In the genomic region with DNA sequence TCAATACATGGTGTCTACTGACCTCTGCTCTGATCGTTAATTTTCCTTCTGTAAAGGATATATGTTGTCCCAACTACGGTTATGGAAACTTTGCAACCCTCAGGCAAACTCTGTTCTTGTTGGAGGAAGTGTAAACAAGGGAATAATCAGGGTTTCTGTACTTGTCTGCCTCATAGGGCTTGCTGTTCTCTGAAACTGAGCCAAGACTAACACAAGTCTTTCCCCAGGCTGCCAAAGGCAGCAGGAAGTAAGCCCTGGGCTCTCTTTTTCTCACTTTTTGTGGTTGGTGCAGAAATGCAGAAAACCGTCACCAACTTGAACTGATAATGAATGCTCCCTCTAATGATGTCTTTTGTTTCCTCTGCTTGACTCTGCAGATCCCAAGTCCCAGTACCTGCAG, we compare ENCODE assay signal across 12 cellular contexts. TPM values are rescaled to one million over a fixed set of nuclear protein-coding genes. Genes with fewer than 3 reads are reported as not detected.
DNase-seq lines count a peak whose midpoint lies in the region; ATAC-seq and TF ChIP-seq lines count a peak whose summit lies in the region.
"Had no signal": no experiment of that assay in that cellular context is flagged by ENCODE, and none has a peak within 500 bp of the region (broad histone marks: within the 10 kb centered on the region; RNA-seq: fewer than 3 reads in every experiment).

No MANE protein-coding gene starts in this region.

- H3K27me3 ChIP-seq in RWPE2 (ENCODE audit: insufficient read depth, poor library complexity, severe bottlenecking): no peaks in the 10 kb centered on the region

- H3K4me3 ChIP-seq in RWPE2 (ENCODE audit: severe bottlenecking) (no peak overlapping the region), fibroblast of the aortic adventitia (ENCODE audit: low read depth, low read length) (no peak overlapping the region)

- H3K36me3 ChIP-seq in RWPE2 (ENCODE audit: low read depth): no peaks in the 10 kb centered on the region

- H3K9me3 ChIP-seq in RWPE2 (ENCODE audit: severe bottlenecking): no peaks in the 10 kb centered on the region

- no peak for TF ChIP-seq CTCF in RWPE2 (IDR thresholded peaks at IDR 0.05; ENCODE audit: poor library complexity, severe bottlenecking)
- no peak for TF ChIP-seq CTCF in fibroblast of the aortic adventitia (IDR thresholded peaks at IDR 0.05; ENCODE audit: insufficient read depth, low read length)

- DNase-seq in DMS79 (lab: John Stamatoyannopoulos, UW) (peak; percentile 68), RWPE2 (ENCODE audit: low spot score) (no peak), fibroblast of the aortic adventitia (ENCODE audit: low read depth) (peak; percentile 65), pons (ENCODE audit: low spot score) (peak; percentile 14), anterior cingulate cortex (lab: John Stamatoyannopoulos, UW) (no peak), inferior parietal cortex (ENCODE audit: extremely low spot score) (no peak)
- DNase-seq: CD4-positive, CD25-positive, alpha-beta regulatory T cell; NCI-H526 treated with DMSO at 0.1 percent for 48 hours; T-helper 17 cell had no signal

- ATAC-seq in RWPE2 (ENCODE audit: low read depth): peak; percentile 92
- no peak for ATAC-seq in GM18858 (IDR thresholded peaks at IDR 0.05; ENCODE audit: unreplicated experiment)
- no peak for ATAC-seq in HG02571 (IDR thresholded peaks at IDR 0.05; ENCODE audit: unreplicated experiment)
- ATAC-seq: T-helper 17 cell had no signal

- peaks cover 24% of the 10 kb centered on the region for H3K4me1 ChIP-seq in RWPE2 (ENCODE audit: insufficient read depth, poor library complexity, severe bottlenecking)
- H3K4me1 ChIP-seq: parathyroid adenoma had no signal

- H3K27ac ChIP-seq in RWPE2 (ENCODE audit: poor library complexity, severe bottlenecking): peak overlapping the region; percentile 67
- H3K27ac ChIP-seq: parathyroid adenoma had no signal

RNA-seq across cellular contexts. Expression of a gene that starts 7.6 kb away (rescaled TPM):
- 2.1 and 3.3 TPM in 2 replicates for total RNA-seq in fibroblast of the aortic adventitia (ENCODE audit: low replicate concordance)
- total RNA-seq: CD4-positive, CD25-positive, alpha-beta regulatory T cell; T-helper 17 cell had no signal

RNA-seq across cellular contexts. Expression of a gene that starts 36.0 kb away (rescaled TPM):
- not detected in 2 replicates for total RNA-seq in fibroblast of the aortic adventitia (ENCODE audit: low replicate concordance)
- total RNA-seq: CD4-positive, CD25-positive, alpha-beta regulatory T cell; T-helper 17 cell had no signal

Comparison
In these comparisons a context has a peak if more than half of its experiments do, and no peak if none do; other contexts are left out.
1. DNase-seq: peak in DMS79 (single experiment), fibroblast of the aortic adventitia (single experiment) and pons (single experiment); none in RWPE2 (single experiment), anterior cingulate cortex (0 of 58) and inferior parietal cortex (single experiment).